Comparison of ENCODE assay signal across 23 cellular contexts in the genomic region with DNA sequence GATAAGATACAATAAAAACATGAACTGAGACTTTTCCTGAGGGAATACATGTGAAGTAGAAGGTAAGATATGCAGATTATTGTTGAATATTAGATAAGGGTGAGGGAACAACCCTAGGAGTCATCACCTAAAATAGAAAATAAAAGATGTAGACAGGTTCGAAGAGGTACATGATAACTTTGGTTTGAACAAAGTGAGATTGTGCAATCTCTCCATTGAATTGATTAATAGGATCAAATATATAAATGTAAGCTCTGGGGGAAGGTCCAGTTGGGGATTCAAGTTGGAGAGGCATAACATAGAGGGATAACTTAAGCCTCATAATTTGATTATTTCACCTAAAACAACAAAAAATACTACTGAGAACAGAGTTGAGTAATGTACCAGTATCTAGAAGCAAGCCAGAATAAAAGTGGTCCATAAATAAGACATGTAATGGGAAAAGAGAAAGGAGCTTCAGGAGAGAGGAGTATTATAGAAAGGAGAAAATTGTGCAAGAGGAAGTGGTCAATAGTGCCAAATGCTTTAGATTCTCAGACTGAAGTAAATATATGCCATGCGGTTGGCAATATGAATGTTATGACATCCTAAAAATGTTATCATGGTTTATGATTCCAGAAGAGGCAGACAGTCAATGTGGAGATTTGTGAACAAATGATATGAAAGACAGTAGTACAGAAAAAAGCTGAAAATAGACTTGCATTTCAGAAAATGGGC.
"Had no signal": no experiment of that assay in that cellular context is flagged by ENCODE, and none has a peak within 500 bp of the region (broad histone marks: within the 10 kb centered on the region; RNA-seq: fewer than 3 reads in every experiment).

No MANE protein-coding gene starts in this region.

- H3K4me3 ChIP-seq: colonic mucosa, lung, thoracic aorta, upper lobe of right lung had no signal

- H3K36me3 ChIP-seq: brain microvascular endothelial cell, colonic mucosa, neutrophil, thoracic aorta, upper lobe of right lung had no signal

- H3K9me3 ChIP-seq: colonic mucosa, neutrophil, thoracic aorta had no signal

- ATAC-seq: activated CD8-positive, alpha-beta T cell treated with anti-CD3 and anti-CD28 coated beads for 36 hours; activated T-helper 17 cell treated with anti-CD3 and anti-CD28 coated beads, Interleukin-2, amount 50 U/mL, for 72 hours; left lobe of liver; natural killer cell treated with Interleukin-12 subunit alpha and Interleukin-12 subunit beta and Interleukin-15 and Interleukin-18, amount 100 ng/mL, for 72 hours; stimulated activated naive B cell treated with anti-CD40 and anti-IgM and Interleukin-4, amounts not matched to agents 10 μg/mL and 1 μg/mL and 100 μg/mL, for 72 hours; upper lobe of right lung had no signal

- H3K27ac ChIP-seq: brain microvascular endothelial cell, colonic mucosa, epithelial cell of prostate, neutrophil, parathyroid adenoma, thoracic aorta, upper lobe of right lung had no signal

- H3K9ac ChIP-seq: parathyroid adenoma had no signal

- H2AFZ ChIP-seq: parathyroid adenoma had no signal

- H3K79me2 ChIP-seq: parathyroid adenoma had no signal

- H3K4me1 ChIP-seq: colonic mucosa, parathyroid adenoma, upper lobe of right lung had no signal

- FAIRE-seq: frontal cortex, kidney had no signal

- H3K27me3 ChIP-seq: brain microvascular endothelial cell, colonic mucosa, neutrophil, upper lobe of right lung had no signal

- DNase-seq: activated CD4-positive, alpha-beta T cell treated with anti-CD3 and anti-CD28 coated beads, Interleukin-2, amount 10 ng/mL, durations not matched to agents 24 days and 14 days; activated CD8-positive, alpha-beta T cell treated with anti-CD3 and anti-CD28 coated beads for 36 hours; activated naive CD4-positive, alpha-beta T cell; activated naive CD8-positive, alpha-beta T cell treated with anti-CD3 and anti-CD28 coated beads for 36 hours; activated T-cell treated with anti-CD3 and anti-CD28 coated beads, Interleukin-2, amount 50 U/mL, for 1 hour; brain microvascular endothelial cell; central memory CD4-positive, alpha-beta T cell; colonic mucosa; endodermal cell; head of caudate nucleus; kidney; stimulated activated naive B cell treated with anti-CD40 and anti-IgM and Interleukin-4, amounts not matched to agents 10 μg/mL and 1 μg/mL and 100 μg/mL, for 72 hours; T1000; upper lobe of right lung had no signal
